Comparison of ENCODE assay signal across 22 cellular contexts in genomic region chr6:131124341-131125071, GRCh38. TPM values are rescaled to one million over a fixed set of nuclear protein-coding genes. Genes with fewer than 3 reads are reported as not detected.
A peak's percentile ranks its signal among the peaks of the same experiment; 100 is the strongest.
DNase-seq lines count a peak whose midpoint lies in the region; ATAC-seq and TF ChIP-seq lines count a peak whose summit lies in the region.
"Had no signal": no experiment of that assay in that cellular context is flagged by ENCODE, and none has a peak within 500 bp of the region (broad histone marks: within the 10 kb centered on the region; RNA-seq: fewer than 3 reads in every experiment).

No MANE protein-coding gene starts in this region.

- no peak overlapping the region for H3K27ac ChIP-seq in GM23338 (ENCODE audit: low read depth)
- no peak overlapping the region for H3K27ac ChIP-seq in PC-9
- H3K27ac ChIP-seq in effector memory CD4-positive, alpha-beta T cell (ENCODE audit: insufficient read depth, low read length, poor library complexity, severe bottlenecking) = no peak overlapping the region
- H3K27ac ChIP-seq: BLaER1 treated with 17β-estradiol and CSF1 and Interleukin-3, amounts not matched to agents 10 nM and 100 nM had no signal

- no peaks in the 10 kb centered on the region for H3K36me3 ChIP-seq in GM23338 (ENCODE audit: insufficient read depth)
- no peaks in the 10 kb centered on the region for H3K36me3 ChIP-seq in PC-9 (ENCODE audit: low read depth)
- no peaks in the 10 kb centered on the region for H3K36me3 ChIP-seq in effector memory CD4-positive, alpha-beta T cell (ENCODE audit: control insufficient read depth, insufficient read depth, low read length)
- H3K36me3 ChIP-seq: BLaER1 treated with 17β-estradiol and CSF1 and Interleukin-3, amounts not matched to agents 10 nM and 100 nM; HAP-1 had no signal

- DNase-seq in GM23338 (ENCODE audit: low spot score) (no peak), PC-9 (no peak), progenitor cell of endocrine pancreas (ENCODE audit: low spot score, unreplicated experiment) (no peak), CD1c-positive myeloid dendritic cell (ENCODE audit: extremely low spot score) (no peak), activated gamma-delta T cell (lab: John Stamatoyannopoulos, UW) (no peak)
- no peak for DNase-seq in effector memory CD4-positive, alpha-beta T cell
- DNase-seq: ACHN; CD8-positive, alpha-beta T cell; DMS153; GF-D8; KG1; NCI-H1092 treated with DMSO at 0.1 percent for 48 hours; NCI-H1436 treated with DMSO at 0.1 percent for 48 hours; NCI-H1930; NCI-H2227 treated with DMSO at 0.1 percent for 48 hours; NCI-H510A treated with DMSO at 0.1 percent for 48 hours; NCI-H748 treated with DMSO at 0.1 percent for 48 hours; OCI-M1; SHP77 had no signal

- no peaks in the 10 kb centered on the region for H3F3A ChIP-seq in GM23338 (replicated peaks; ENCODE audit: low read depth)
- no peaks in the 10 kb centered on the region for H3F3A ChIP-seq in PC-9 (ENCODE audit: insufficient read depth, low read depth)

- H3K27ac Mint-ChIP-seq in GM23338 (no peak overlapping the region), progenitor cell of endocrine pancreas (peak overlapping the region; percentile 39)
- H3K27ac Mint-ChIP-seq: CD8-positive, alpha-beta T cell had no signal

- H3K36me3 Mint-ChIP-seq in GM23338 (ENCODE audit: low read depth) (no peaks in the 10 kb centered on the region), progenitor cell of endocrine pancreas (ENCODE audit: insufficient read depth) (no peaks in the 10 kb centered on the region)
- H3K36me3 Mint-ChIP-seq: CD8-positive, alpha-beta T cell had no signal

- intact Hi-C loops in PC-9 (cut with micrococcal nuclease; ENCODE audit: unreplicated experiment) = no loop called here

- POLR2A ChIA-PET in PC-9 (lab: Charles Lee; ENCODE audit: unreplicated experiment) = no interaction called here

- H3K79me2 ChIP-seq in GM23338 (replicated peaks; ENCODE audit: insufficient read depth) (no peaks in the 10 kb centered on the region), PC-9 (ENCODE audit: low read depth) (no peaks in the 10 kb centered on the region)

- CTCF ChIA-PET in PC-9 (lab: Charles Lee) = no interaction called here

- H3K9me2 ChIP-seq in GM23338 (ENCODE audit: insufficient read depth) (no peaks in the 10 kb centered on the region; the same call in 1 of the 2 replicates), PC-9 (ENCODE audit: insufficient read depth) (no peaks in the 10 kb centered on the region)

- H3K4me3 Mint-ChIP-seq in GM23338 (no peak overlapping the region), progenitor cell of endocrine pancreas (ENCODE audit: low read depth) (no peak overlapping the region)
- H3K4me3 Mint-ChIP-seq: CD8-positive, alpha-beta T cell had no signal

- H3K27me3 Mint-ChIP-seq in GM23338 (ENCODE audit: insufficient read depth, low read depth, poor library complexity) (no peaks in the 10 kb centered on the region), progenitor cell of endocrine pancreas (peaks cover 3% of the 10 kb centered on the region)

- no peaks in the 10 kb centered on the region for H3K9me3 Mint-ChIP-seq in GM23338
- H3K9me3 Mint-ChIP-seq in progenitor cell of endocrine pancreas (ENCODE audit: low read depth) = no peaks in the 10 kb centered on the region
- H3K9me3 Mint-ChIP-seq: CD8-positive, alpha-beta T cell had no signal

- TF ChIP-seq CTCF in GM23338 (conservative IDR thresholded peaks at IDR 0.05; ENCODE audit: low read depth in 2 of 2) = no peak
- no peak for TF ChIP-seq CTCF in PC-9 (conservative IDR thresholded peaks at IDR 0.05)
- no peak for TF ChIP-seq CTCF in progenitor cell of endocrine pancreas (IDR thresholded peaks at IDR 0.05; ENCODE audit: unreplicated experiment)

- H3K4me2 ChIP-seq in GM23338 (no peak overlapping the region), PC-9 (no peak overlapping the region)

- 0 out of 2 replicates have a peak, but pooled peaks cover 6% of the 10 kb centered on the region for H3K4me1 ChIP-seq in GM23338 (ENCODE audit: insufficient read depth)
- no peaks in the 10 kb centered on the region; the same call in 1 of the 2 replicates for H3K4me1 ChIP-seq in PC-9 (replicated peaks; ENCODE audit: insufficient read depth)
- H3K4me1 ChIP-seq in effector memory CD4-positive, alpha-beta T cell (ENCODE audit: control insufficient read depth, insufficient read depth, low read length, poor library complexity, severe bottlenecking) = no peaks in the 10 kb centered on the region

- BruUV-seq in PC-9 (replicated peaks; lab: Mats Ljungman, UMichigan) = no TSS peak

- H3K4me1 Mint-ChIP-seq in GM23338 (peaks cover 7% of the 10 kb centered on the region; the same call in 2 of the 3 replicates), progenitor cell of endocrine pancreas (ENCODE audit: low read depth) (peaks cover 3% of the 10 kb centered on the region)

- H3K4me3 ChIP-seq in GM23338 (no peak overlapping the region), PC-9 (no peak overlapping the region)
- no peak overlapping the region for H3K4me3 ChIP-seq in effector memory CD4-positive, alpha-beta T cell (ENCODE audit: insufficient read depth, low read depth, low read length, poor library complexity, severe bottlenecking)
- H3K4me3 ChIP-seq: BLaER1 treated with 17β-estradiol and CSF1 and Interleukin-3, amounts not matched to agents 10 nM and 100 nM; HAP-1 had no signal

- H3K27me3 ChIP-seq in GM23338 (ENCODE audit: insufficient read depth) = no peaks in the 10 kb centered on the region
- H3K27me3 ChIP-seq in PC-9 (ENCODE audit: insufficient read depth, low read depth) = no peaks in the 10 kb centered on the region
- H3K27me3 ChIP-seq in effector memory CD4-positive, alpha-beta T cell (replicated peaks; ENCODE audit: control insufficient read depth, insufficient read depth, low read length, poor library complexity, severe bottlenecking) = no peaks in the 10 kb centered on the region
- H3K27me3 ChIP-seq: BLaER1 treated with 17β-estradiol and CSF1 and Interleukin-3, amounts not matched to agents 10 nM and 100 nM had no signal

- no peaks in the 10 kb centered on the region for H4K20me1 ChIP-seq in GM23338 (replicated peaks; ENCODE audit: insufficient read depth)
- no peaks in the 10 kb centered on the region for H4K20me1 ChIP-seq in PC-9 (ENCODE audit: insufficient read depth)
- H4K20me1 ChIP-seq: BLaER1 treated with 17β-estradiol and CSF1 and Interleukin-3, amounts not matched to agents 10 nM and 100 nM had no signal

- H2AFZ ChIP-seq in GM23338 = peak overlapping the region; percentile 64; the same call in 1 of the 2 replicates
- 0 out of 2 replicates have a peak overlapping the region, but pooled peaks have one; percentile 14 for H2AFZ ChIP-seq in PC-9

- ATAC-seq in GM23338 = no peak
- ATAC-seq in esophagus mucosa = peak; percentile 97
- ATAC-seq: CD8-positive, alpha-beta T cell had no signal

- H3K9me3 ChIP-seq in PC-9 (ENCODE audit: insufficient read depth, low read depth) = no peaks in the 10 kb centered on the region
- no peaks in the 10 kb centered on the region for H3K9me3 ChIP-seq in effector memory CD4-positive, alpha-beta T cell (ENCODE audit: control insufficient read depth, low read length)
- H3K9me3 ChIP-seq: HAP-1 had no signal

TF ChIP-seq in GM23338, 12 proteins besides CTCF, POLR2A, EP300 and RAD21 (continues in another document):
- TF ChIP-seq EZH2phosphoT487 (IDR thresholded peaks at IDR 0.05; ENCODE audit: unreplicated experiment) (no peak), STAT1 (IDR thresholded peaks at IDR 0.05; ENCODE audit: unreplicated experiment) (no peak), JUNB (IDR thresholded peaks at IDR 0.05; ENCODE audit: unreplicated experiment) (no peak), NANOG (IDR thresholded peaks at IDR 0.05; ENCODE audit: borderline replicate concordance) (no peak), POLR2AphosphoS5 (IDR thresholded peaks at IDR 0.05; ENCODE audit: low read depth) (no peak), CREB1 (CRISPR knock-in tag; IDR thresholded peaks at IDR 0.05; ENCODE audit: low read depth) (no peak), ZNF331 (CRISPR knock-in tag; IDR thresholded peaks at IDR 0.05; ENCODE audit: low read depth) (no peak), EZH2 (IDR thresholded peaks at IDR 0.05; ENCODE audit: low read depth, unreplicated experiment) (no peak)
- TF ChIP-seq, protein P1, sequence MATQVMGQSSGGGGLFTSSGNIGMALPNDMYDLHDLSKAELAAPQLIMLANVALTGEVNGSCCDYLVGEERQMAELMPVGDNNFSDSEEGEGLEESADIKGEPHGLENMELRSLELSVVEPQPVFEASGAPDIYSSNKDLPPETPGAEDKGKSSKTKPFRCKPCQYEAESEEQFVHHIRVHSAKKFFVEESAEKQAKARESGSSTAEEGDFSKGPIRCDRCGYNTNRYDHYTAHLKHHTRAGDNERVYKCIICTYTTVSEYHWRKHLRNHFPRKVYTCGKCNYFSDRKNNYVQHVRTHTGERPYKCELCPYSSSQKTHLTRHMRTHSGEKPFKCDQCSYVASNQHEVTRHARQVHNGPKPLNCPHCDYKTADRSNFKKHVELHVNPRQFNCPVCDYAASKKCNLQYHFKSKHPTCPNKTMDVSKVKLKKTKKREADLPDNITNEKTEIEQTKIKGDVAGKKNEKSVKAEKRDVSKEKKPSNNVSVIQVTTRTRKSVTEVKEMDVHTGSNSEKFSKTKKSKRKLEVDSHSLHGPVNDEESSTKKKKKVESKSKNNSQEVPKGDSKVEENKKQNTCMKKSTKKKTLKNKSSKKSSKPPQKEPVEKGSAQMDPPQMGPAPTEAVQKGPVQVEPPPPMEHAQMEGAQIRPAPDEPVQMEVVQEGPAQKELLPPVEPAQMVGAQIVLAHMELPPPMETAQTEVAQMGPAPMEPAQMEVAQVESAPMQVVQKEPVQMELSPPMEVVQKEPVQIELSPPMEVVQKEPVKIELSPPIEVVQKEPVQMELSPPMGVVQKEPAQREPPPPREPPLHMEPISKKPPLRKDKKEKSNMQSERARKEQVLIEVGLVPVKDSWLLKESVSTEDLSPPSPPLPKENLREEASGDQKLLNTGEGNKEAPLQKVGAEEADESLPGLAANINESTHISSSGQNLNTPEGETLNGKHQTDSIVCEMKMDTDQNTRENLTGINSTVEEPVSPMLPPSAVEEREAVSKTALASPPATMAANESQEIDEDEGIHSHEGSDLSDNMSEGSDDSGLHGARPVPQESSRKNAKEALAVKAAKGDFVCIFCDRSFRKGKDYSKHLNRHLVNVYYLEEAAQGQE (IDR thresholded peaks at IDR 0.05; ENCODE audit: unreplicated experiment) = no peak
- TF ChIP-seq, protein P2, sequence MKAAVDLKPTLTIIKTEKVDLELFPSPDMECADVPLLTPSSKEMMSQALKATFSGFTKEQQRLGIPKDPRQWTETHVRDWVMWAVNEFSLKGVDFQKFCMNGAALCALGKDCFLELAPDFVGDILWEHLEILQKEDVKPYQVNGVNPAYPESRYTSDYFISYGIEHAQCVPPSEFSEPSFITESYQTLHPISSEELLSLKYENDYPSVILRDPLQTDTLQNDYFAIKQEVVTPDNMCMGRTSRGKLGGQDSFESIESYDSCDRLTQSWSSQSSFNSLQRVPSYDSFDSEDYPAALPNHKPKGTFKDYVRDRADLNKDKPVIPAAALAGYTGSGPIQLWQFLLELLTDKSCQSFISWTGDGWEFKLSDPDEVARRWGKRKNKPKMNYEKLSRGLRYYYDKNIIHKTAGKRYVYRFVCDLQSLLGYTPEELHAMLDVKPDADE (IDR thresholded peaks at IDR 0.05) = no peak

RNA-seq across cellular contexts. Expression of gene AKAP7, which starts 10.8 kb away (rescaled TPM):
- total RNA-seq in GM23338 (2014; rRNA removed; shearing (Covaris generic)) = 18.4 and 20.0 TPM in 2 replicates
- polyA plus RNA-seq in GM23338 (2016; fragmentation: Nextera tagmentation; extraction: Ambion mirVana) = 12.2 and 13.0 TPM in 2 replicates
- total RNA-seq in PC-9 (2021) = 3.8 and 4.5 TPM in 2 replicates
- 2.7 TPM for total RNA-seq in esophagus mucosa
- total RNA-seq in progenitor cell of endocrine pancreas = 25.5 and 26.4 TPM in 2 replicates
